Comparison of ENCODE assay signal across 8 cellular contexts in the genomic region with DNA sequence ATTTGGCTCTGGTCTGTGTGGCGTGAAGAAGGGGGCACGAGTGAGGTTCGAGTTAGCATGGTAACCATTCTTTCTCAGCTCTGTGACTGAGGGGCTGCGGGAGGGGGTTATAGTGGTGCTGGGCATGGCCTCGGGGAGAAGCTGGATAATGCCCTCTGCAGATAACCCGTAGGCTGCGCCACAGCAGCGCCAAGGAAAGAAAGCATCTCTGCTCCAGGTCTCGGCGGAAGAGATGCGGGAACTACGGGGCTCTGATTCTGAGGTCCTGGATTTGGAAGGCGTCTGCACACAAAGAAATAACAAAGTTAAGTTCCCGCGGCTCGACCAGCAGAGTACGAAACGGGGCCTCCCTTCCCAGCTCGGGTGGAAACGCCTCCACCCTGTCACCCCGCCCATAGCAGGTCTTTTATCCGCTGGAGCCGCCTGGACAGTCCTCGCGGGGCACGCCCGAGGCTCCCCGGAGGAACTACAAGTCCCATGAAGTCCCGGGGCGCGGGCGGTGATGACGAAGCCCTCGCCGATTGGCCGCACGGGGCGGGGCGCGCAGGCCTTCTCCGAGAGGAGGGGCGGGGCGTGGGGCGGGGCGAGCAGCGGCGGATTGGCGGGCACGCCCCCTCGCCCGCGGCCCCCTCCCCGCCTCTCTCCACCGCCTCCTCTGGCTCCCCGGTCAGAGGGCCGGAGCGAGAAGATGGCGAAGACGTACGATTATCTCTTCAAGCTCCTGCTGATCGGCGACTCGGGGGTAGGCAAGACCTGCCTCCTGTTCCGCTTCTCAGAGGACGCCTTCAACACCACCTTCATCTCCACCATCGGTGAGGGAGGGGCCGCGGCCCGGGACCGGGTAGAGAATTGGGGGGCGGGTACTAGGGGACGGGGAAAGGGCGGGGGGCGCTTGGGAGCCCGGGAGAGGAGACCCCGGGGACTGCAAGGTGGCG. TPM values are rescaled to one million over a fixed set of nuclear protein-coding genes. Genes with fewer than 3 reads are reported as not detected.
A peak's percentile ranks its signal among the peaks of the same experiment; 100 is the strongest.
DNase-seq lines count a peak whose midpoint lies in the region; TF ChIP-seq lines count a peak whose summit lies in the region.

RAB8B (plus strand) TSS at position 670 of the 935 bp plus-strand sequence; CDS start at position 689, 19 bp downstream.

- no peaks in the 10 kb centered on the region for H3K27me3 Mint-ChIP-seq in neural crest cell (ENCODE audit: low read depth)

- H3K27ac ChIP-seq in MM.1S (ENCODE audit: low read length): peak within 1 kb of the TSS; percentile 85; the same call in 1 of the 2 replicates
- peak within 1 kb of the TSS; percentile 2; the same call in 1 of the 2 replicates for H3K27ac ChIP-seq in SJSA1
- peak within 1 kb of the TSS; percentile 81 to 92 (median 89) for H3K27ac ChIP-seq in stomach

- no peaks in the 10 kb centered on the region for H3K36me3 ChIP-seq in HAP-1 (replicated peaks)
- H3K36me3 ChIP-seq in MM.1S (replicated peaks; ENCODE audit: insufficient read depth, low read length): no peaks in the 10 kb centered on the region
- no peaks in the 10 kb centered on the region for H3K36me3 ChIP-seq in SJSA1
- no peaks in the 10 kb centered on the region for H3K36me3 ChIP-seq in stomach

- H3K4me1 ChIP-seq in HAP-1 (peaks cover 24% of the 10 kb centered on the region), MM.1S (ENCODE audit: low read length) (peaks cover 36% of the 10 kb centered on the region), SJSA1 (replicated peaks) (peaks cover 63% of the 10 kb centered on the region), stomach (peaks cover 14 to 46% (median 35%) of the 10 kb centered on the region in 4 donors)

- TF ChIP-seq CTCF in MM.1S (IDR thresholded peaks at IDR 0.05; ENCODE audit: low read length) (no peak), foreskin fibroblast (IDR thresholded peaks at IDR 0.05; ENCODE audit: low read depth, low read length) (no peak), neural crest cell (conservative IDR thresholded peaks at IDR 0.05) (no peak), stomach (IDR thresholded peaks at IDR 0.05) (no peak)

- H3K4me2 ChIP-seq in MM.1S (ENCODE audit: low read depth, low read length): peak within 1 kb of the TSS; percentile 95

- peak within 1 kb of the TSS; percentile 70 for H3K9ac ChIP-seq in MM.1S (ENCODE audit: low read length)

- TF ChIP-seq EP300 in stomach (IDR thresholded peaks at IDR 0.05): no peak

- no peaks in the 10 kb centered on the region for H3K9me2 ChIP-seq in MM.1S (replicated peaks; ENCODE audit: insufficient read depth, low read length)

- H3K4me3 Mint-ChIP-seq in neural crest cell: peak within 1 kb of the TSS; percentile 96

- DNase-seq in GDM1 (lab: John Stamatoyannopoulos, UW) (peak; percentile 91), HAP-1 (ENCODE audit: low spot score in 2 of 2) (peak; percentile 100), MM.1S (peak; percentile 98), SJSA1 (ENCODE audit: low read depth in 1 of 2, low spot score in 2 of 2) (peak; percentile 93 to 99), foreskin fibroblast (peak; percentile 98 to 99), neural crest cell (ENCODE audit: low read depth, low spot score) (peak; percentile 98), stomach (peak; percentile 99)
- peak; percentile 98 for DNase-seq in activated gamma-delta T cell treated with anti-CD3 and anti-CD28 coated beads, Interleukin-2, amount 50 U/mL, for 16 hours (ENCODE audit: low read depth)

- WGBS in stomach, 5 donors: 1% methylated on average over 62 to 77 of the region's 77 CpGs

- H2AFZ ChIP-seq in MM.1S (ENCODE audit: low read length): peak within 1 kb of the TSS; percentile 98

- H4K20me1 ChIP-seq in MM.1S (ENCODE audit: insufficient read depth, low read length): no peaks in the 10 kb centered on the region

- H3K9me3 ChIP-seq in HAP-1 (no peaks in the 10 kb centered on the region), MM.1S (replicated peaks; ENCODE audit: insufficient read depth, low read length) (no peaks in the 10 kb centered on the region), SJSA1 (replicated peaks) (no peaks in the 10 kb centered on the region), stomach (no peaks in the 10 kb centered on the region)

- no peaks in the 10 kb centered on the region for H3K9me3 Mint-ChIP-seq in neural crest cell

- in situ Hi-C loops in HAP-1 (cut with MboI; ENCODE audit: low sequenced_read_pairs): no loop called here

- peaks cover 64% of the 10 kb centered on the region for H3K4me1 Mint-ChIP-seq in neural crest cell

- TF ChIP-seq POLR2A in stomach (IDR thresholded peaks at IDR 0.05): no peak

- H3K4me3 ChIP-seq in HAP-1: peak within 1 kb of the TSS; percentile 63
- peak within 1 kb of the TSS; percentile 94 for H3K4me3 ChIP-seq in MM.1S (ENCODE audit: low read length)
- peak within 1 kb of the TSS; percentile 50 for H3K4me3 ChIP-seq in SJSA1
- H3K4me3 ChIP-seq in foreskin fibroblast (ENCODE audit: low read depth in 1 of 2, low read length in 2 of 2): peak within 1 kb of the TSS; percentile 69 to 73
- peak within 1 kb of the TSS; percentile 66 to 85 (median 80) for H3K4me3 ChIP-seq in stomach

- intact Hi-C loops in stomach (cut with DNase I; ENCODE audit: low total_unique reads): no loop called here

- peaks cover 41% of the 10 kb centered on the region for H3F3A ChIP-seq in MM.1S (ENCODE audit: insufficient read depth, low read length)

- H3K27me3 ChIP-seq in HAP-1 (ENCODE audit: low read depth): no peaks in the 10 kb centered on the region
- H3K27me3 ChIP-seq in MM.1S (replicated peaks; ENCODE audit: insufficient read depth, low read length): no peaks in the 10 kb centered on the region
- no peaks in the 10 kb centered on the region for H3K27me3 ChIP-seq in SJSA1 (replicated peaks)
- no peaks in the 10 kb centered on the region for H3K27me3 ChIP-seq in stomach

- H3K27ac Mint-ChIP-seq in neural crest cell (ENCODE audit: unreplicated experiment): peak within 1 kb of the TSS; percentile 100

- no peaks in the 10 kb centered on the region for H3K36me3 Mint-ChIP-seq in neural crest cell (ENCODE audit: low read depth)

- peaks cover 38% of the 10 kb centered on the region for H3K79me2 ChIP-seq in MM.1S (ENCODE audit: low read length)

RNA-seq across cellular contexts. Expression of gene RAB8B, which starts in this region (rescaled TPM):
- 66.8 and 75.1 TPM in 2 replicates for total RNA-seq in SJSA1 (2014; rRNA removed; shearing (Covaris generic))
- total RNA-seq in neural crest cell (51.0 and 58.4 TPM in 2 replicates), stomach (100 to 1,000 TPM in 1 of 5 donors, 10 to 100 TPM in 3, 1 to 10 TPM in 1; 2.0 to 103 (median 23.2) TPM)
- polyA plus RNA-seq in stomach: 10 to 100 TPM in 2 of 3 donors, 1 to 10 TPM in 1; 4.5 to 13.6 (median 13.4) TPM

Comparison
In these comparisons a context has a peak if more than half of its experiments do, and no peak if none do; other contexts are left out.
1. Peak in every context shown above with its lines: DNase-seq, H3K4me3 ChIP-seq and H3K27ac ChIP-seq.
2. H3K27ac ChIP-seq: peak in every context shown above with its lines; median percentile 89 in stomach; 85 in MM.1S; 2 in SJSA1.